ENCODE assay signal across 8 cellular contexts in genomic region chr17:8964801-8965393, GRCh38. TPM values are rescaled to one million over a fixed set of nuclear protein-coding genes. Genes with fewer than 3 reads are reported as not detected.
A peak's percentile ranks its signal among the peaks of the same experiment; 100 is the strongest.
DNase-seq lines count a peak whose midpoint lies in the region; ATAC-seq and TF ChIP-seq lines count a peak whose summit lies in the region.

No MANE protein-coding gene starts in this region.

- no peak overlapping the region for H2AFZ ChIP-seq in H9 (ENCODE audit: low read length)

- no peak overlapping the region for H2BK12ac ChIP-seq in H9 (ENCODE audit: insufficient read length, low read depth, low read length)

- H3K79me1 ChIP-seq in H9 (ENCODE audit: insufficient read depth, low read depth, low read length, poor library complexity, severe bottlenecking), result no peaks in the 10 kb centered on the region

- H3K27ac ChIP-seq in CD8-positive, alpha-beta memory T cell (ENCODE audit: low read depth, low read length), result peak overlapping the region; percentile 72
- no peak overlapping the region for H3K27ac ChIP-seq in H9 (ENCODE audit: insufficient read length, low read depth, low read length)
- peak overlapping the region; percentile 13 to 34 for H3K27ac ChIP-seq in esophagus (ENCODE audit: low read depth in 2 of 2, low read length in 1 of 2)

- H4K8ac ChIP-seq in H9 (replicated peaks; ENCODE audit: insufficient read length, low read depth, low read length), result no peak overlapping the region

- H3K36me3 Mint-ChIP-seq in CD8-positive, alpha-beta memory T cell, result peaks cover 6 to 34% (median 18%) of the 10 kb centered on the region in 3 donors
- H3K36me3 Mint-ChIP-seq in H9 (ENCODE audit: insufficient read depth in 1 of 3, low read depth in 3 of 3), result peaks cover 3 to 18% (median 6%) of the 10 kb centered on the region in 3 experiments; a peak in 6 of 7 replicates
- H3K36me3 Mint-ChIP-seq in T-helper 2 cell treated with Interferon-gamma antibody and Interleukin-4, amounts not matched to agents 5 μg/mL and 100 μg/mL, for 36 hours (ENCODE audit: low read depth), result peaks cover 46% of the 10 kb centered on the region

- intact Hi-C loops in sciatic nerve (cut with DNase I), result no loop called here

- H2BK15ac ChIP-seq in H9 (ENCODE audit: low read depth, low read length), result no peak overlapping the region

- POLR2A ChIA-PET in CD8-positive, alpha-beta memory T cell (lab: Charles Lee), result interaction anchor here (0.7 to 3.7 kb wide), 6 partner anchors 11 to 66 kb away, joined by 3 to 44 read pairs (median 10); no protein-coding TSS in a partner anchor

- no peak overlapping the region for H3K18ac ChIP-seq in H9 (ENCODE audit: insufficient read length, low read depth, low read length)

- H3K4me3 Mint-ChIP-seq in CD8-positive, alpha-beta memory T cell, result peak overlapping the region; percentile 98 to 100 (median 99)
- H3K4me3 Mint-ChIP-seq in H9, result peak overlapping the region; percentile 72 to 75
- peak overlapping the region; percentile 100 for H3K4me3 Mint-ChIP-seq in T-helper 2 cell treated with Interferon-gamma antibody and Interleukin-4, amounts not matched to agents 5 μg/mL and 100 μg/mL, for 36 hours

- peak overlapping the region; percentile 77 for H3K4me3 ChIP-seq in CD8-positive, alpha-beta memory T cell (ENCODE audit: low read length)
- peak overlapping the region; percentile 19 to 59 for H3K4me3 ChIP-seq in esophagus (ENCODE audit: low read depth in 1 of 2, low read length in 2 of 2)

- no peak overlapping the region for H2AK5ac ChIP-seq in H9 (ENCODE audit: insufficient read length, low read length)

- H3K4me1 Mint-ChIP-seq in CD8-positive, alpha-beta memory T cell, result peaks cover 46 to 57% (median 51%) of the 10 kb centered on the region in 3 donors
- peaks cover 11 to 19% of the 10 kb centered on the region in 2 experiments for H3K4me1 Mint-ChIP-seq in H9
- H3K4me1 Mint-ChIP-seq in T-helper 2 cell treated with Interferon-gamma antibody and Interleukin-4, amounts not matched to agents 5 μg/mL and 100 μg/mL, for 36 hours (ENCODE audit: low read depth), result peaks cover 42% of the 10 kb centered on the region

- CTCF ChIA-PET in CD8-positive, alpha-beta memory T cell (lab: Charles Lee), result interaction anchor here (0.6 to 4.5 kb wide), 9 partner anchors 11 to 100 kb away, joined by 3 to 26 read pairs (median 7); no protein-coding TSS in a partner anchor

- TF ChIP-seq CTCF in H9 (conservative IDR thresholded peaks at IDR 0.05), result no peak

- H2BK20ac ChIP-seq in H9 (ENCODE audit: low read depth, low read length, poor library complexity, severe bottlenecking), result no peak overlapping the region

- no peak overlapping the region for H4K5ac ChIP-seq in H9 (ENCODE audit: insufficient read length, low read depth, low read length)

- H3K27me3 Mint-ChIP-seq in CD8-positive, alpha-beta memory T cell, result peaks cover 0 to 2% of the 10 kb centered on the region in 2 donors
- H3K27me3 Mint-ChIP-seq in H9 (ENCODE audit: low read depth), result peaks cover 42% of the 10 kb centered on the region
- H3K27me3 Mint-ChIP-seq in T-helper 2 cell treated with Interferon-gamma antibody and Interleukin-4, amounts not matched to agents 5 μg/mL and 100 μg/mL, for 36 hours (ENCODE audit: low read depth), result no peaks in the 10 kb centered on the region

- no peak overlapping the region for H3K23ac ChIP-seq in H9 (ENCODE audit: insufficient read length, low read depth, low read length)

- no peaks in the 10 kb centered on the region for H3K27me3 ChIP-seq in CD8-positive, alpha-beta memory T cell (ENCODE audit: insufficient read depth, low read length, poor library complexity, severe bottlenecking)
- H3K27me3 ChIP-seq in H9 (ENCODE audit: insufficient read depth, low read length) (0 out of 2 replicates have a peak, but pooled peaks cover 2% of the 10 kb centered on the region), esophagus (ENCODE audit: control insufficient read depth in 1 of 2, insufficient read depth in 2 of 2, low read length in 2 of 2) (peaks cover 0 to 9% of the 10 kb centered on the region in 2 donors)

- no peak overlapping the region for H3K4ac ChIP-seq in H9 (ENCODE audit: low read depth, low read length)

- no CpG with 5 or more reads among the region's 32 CpGs for WGBS in H9 (ENCODE audit: extremely low coverage, insufficient read length, low lambda C conversion rate)
- 41 to 44% methylated on average over 32 of the region's 32 CpGs for WGBS in esophagus, 2 donors

- no peaks in the 10 kb centered on the region for H3K36me3 ChIP-seq in CD8-positive, alpha-beta memory T cell (ENCODE audit: insufficient read depth, low read length)
- H3K36me3 ChIP-seq in esophagus (ENCODE audit: control insufficient read depth in 2 of 2, insufficient read depth in 2 of 2, low read length in 1 of 2), result no peaks in the 10 kb centered on the region

- peaks cover 0 to 8% (median 5%) of the 10 kb centered on the region in 5 donors for H3K9me3 Mint-ChIP-seq in CD8-positive, alpha-beta memory T cell
- peaks cover 5 to 22% of the 10 kb centered on the region in 2 experiments; a peak in 3 of 5 replicates for H3K9me3 Mint-ChIP-seq in H9
- H3K9me3 Mint-ChIP-seq in T-helper 2 cell treated with Interferon-gamma antibody and Interleukin-4, amounts not matched to agents 5 μg/mL and 100 μg/mL, for 36 hours, result peaks cover 9% of the 10 kb centered on the region

- no peak overlapping the region for H3K14ac ChIP-seq in H9 (ENCODE audit: insufficient read depth, low read length)

- ATAC-seq in sciatic nerve, result peak; percentile 60

- peak overlapping the region; percentile 90 to 99 (median 96) for H3K27ac Mint-ChIP-seq in CD8-positive, alpha-beta memory T cell
- H3K27ac Mint-ChIP-seq in H9, result no peak overlapping the region; a peak in 1 of 7 replicates
- peak overlapping the region; percentile 96 for H3K27ac Mint-ChIP-seq in T-helper 2 cell treated with Interferon-gamma antibody and Interleukin-4, amounts not matched to agents 5 μg/mL and 100 μg/mL, for 36 hours

- peaks cover 50% of the 10 kb centered on the region for H3K4me1 ChIP-seq in CD8-positive, alpha-beta memory T cell (ENCODE audit: insufficient read depth, low read length)
- peaks cover 2% of the 10 kb centered on the region; the same call in 1 of the 2 replicates for H3K4me1 ChIP-seq in H9 (ENCODE audit: insufficient read depth, low read length)
- peaks cover 3 to 5% of the 10 kb centered on the region in 2 donors for H3K4me1 ChIP-seq in esophagus (ENCODE audit: control insufficient read depth in 2 of 2, insufficient read depth in 2 of 2, low read length in 1 of 2)

- peak; percentile 22 to 65 (median 43) for DNase-seq in CD8-positive, alpha-beta memory T cell
- DNase-seq in H9 (peak; percentile 54), sciatic nerve (ENCODE audit: low spot score) (peak; percentile 66), AG08396 (ENCODE audit: low spot score) (no peak), DMS114 treated with DMSO at 0.1 percent for 48 hours (lab: John Stamatoyannopoulos, UW; ENCODE audit: unreplicated experiment) (no peak), SW480 (ENCODE audit: low spot score) (no peak)
- peak; percentile 51 for DNase-seq in T-helper 2 cell treated with Interferon-gamma antibody and Interleukin-4, amounts not matched to agents 5 μg/mL and 100 μg/mL, for 36 hours (ENCODE audit: low spot score)

- peaks cover 6% of the 10 kb centered on the region for H3K23me2 ChIP-seq in H9 (ENCODE audit: insufficient read length, low read depth, low read length, poor library complexity, severe bottlenecking)

- H3K9me3 ChIP-seq in CD8-positive, alpha-beta memory T cell (ENCODE audit: low read length), result no peaks in the 10 kb centered on the region
- H3K9me3 ChIP-seq in H9 (ENCODE audit: control insufficient read depth, low read depth, low read length) (no peaks in the 10 kb centered on the region), esophagus (ENCODE audit: control insufficient read depth in 2 of 2, insufficient read depth in 1 of 2, low read depth in 1 of 2, low read length in 1 of 2) (peaks cover 0 to 2% of the 10 kb centered on the region in 2 donors)

- H3K56ac ChIP-seq in H9 (ENCODE audit: insufficient read length, low read depth, low read length), result no peak overlapping the region

- no peak overlapping the region for H2BK120ac ChIP-seq in H9 (ENCODE audit: low read depth, low read length, poor library complexity, severe bottlenecking)

- no peak overlapping the region for H3T11ph ChIP-seq in H9 (ENCODE audit: low read length)

- no peak overlapping the region for H2BK5ac ChIP-seq in H9 (ENCODE audit: insufficient read length, low read length)

- H3K4me2 ChIP-seq in H9 (ENCODE audit: insufficient read depth, insufficient read length, low read length), result peak overlapping the region; percentile 22

- H3K9ac ChIP-seq in H9 (ENCODE audit: extremely low read depth, insufficient read length, low read length), result no peak overlapping the region

- no peak overlapping the region for H4K91ac ChIP-seq in H9 (ENCODE audit: insufficient read length, low read depth, low read length)

- H4K20me1 ChIP-seq in H9 (ENCODE audit: control insufficient read depth, insufficient read depth, insufficient read length), result no peaks in the 10 kb centered on the region

- no peaks in the 10 kb centered on the region for H3K79me2 ChIP-seq in H9 (ENCODE audit: insufficient read depth, low read length)

RNA-seq across cellular contexts. Expression of gene PIK3R5, which starts 0.6 kb away (rescaled TPM):
- total RNA-seq in CD8-positive, alpha-beta memory T cell, result 10 to 100 TPM; 28.6 to 30.2 TPM
- polyA plus RNA-seq in CD8-positive, alpha-beta memory T cell, result 71.6 TPM
- total RNA-seq in H9 (2021) (1.4 and 1.7 TPM in 2 replicates), sciatic nerve (15.1 TPM)
- polyA plus RNA-seq in esophagus, result 1 to 10 TPM; 1.1 to 1.3 TPM

RNA-seq across cellular contexts. Expression of gene NTN1, which starts 56.4 kb away (rescaled TPM):
- under 1 TPM; 0.24 to 0.33 TPM for total RNA-seq in CD8-positive, alpha-beta memory T cell
- polyA plus RNA-seq in CD8-positive, alpha-beta memory T cell, result not detected
- total RNA-seq in H9 (2021) (1.2 and 1.3 TPM in 2 replicates), sciatic nerve (22.8 TPM)
- 10 to 100 TPM; 10.3 to 12.3 TPM for polyA plus RNA-seq in esophagus

Comparison
In these comparisons a context has a peak if more than half of its experiments do, and no peak if none do; other contexts are left out.
1. DNase-seq: peak in CD8-positive, alpha-beta memory T cell (5 of 5), H9 (single experiment), T-helper 2 cell treated with Interferon-gamma antibody and Interleukin-4, amounts not matched to agents 5 μg/mL and 100 μg/mL, for 36 hours (single experiment) and sciatic nerve (single experiment); none in AG08396 (single experiment), DMS114 treated with DMSO at 0.1 percent for 48 hours (single experiment) and SW480 (single experiment).
2. H3K27ac Mint-ChIP-seq: peak in CD8-positive, alpha-beta memory T cell (8 of 8) and T-helper 2 cell treated with Interferon-gamma antibody and Interleukin-4, amounts not matched to agents 5 μg/mL and 100 μg/mL, for 36 hours (single experiment); none in H9 (0 of 3).
3. RNA of gene NTN1, which starts 56.4 kb away (total RNA-seq): 22.8 TPM in sciatic nerve (single experiment); 1.2 to 1.3 TPM in H9 and 0.24 to 0.33 TPM in CD8-positive, alpha-beta memory T cell; every median in the first group is over 10 times any median in the second.
4. Peak in every context shown above with its lines, with median percentiles within 50 percentile points of each other: H3K4me3 Mint-ChIP-seq.